Comparison of ENCODE assay signal across 9 cellular contexts in the genomic region with DNA sequence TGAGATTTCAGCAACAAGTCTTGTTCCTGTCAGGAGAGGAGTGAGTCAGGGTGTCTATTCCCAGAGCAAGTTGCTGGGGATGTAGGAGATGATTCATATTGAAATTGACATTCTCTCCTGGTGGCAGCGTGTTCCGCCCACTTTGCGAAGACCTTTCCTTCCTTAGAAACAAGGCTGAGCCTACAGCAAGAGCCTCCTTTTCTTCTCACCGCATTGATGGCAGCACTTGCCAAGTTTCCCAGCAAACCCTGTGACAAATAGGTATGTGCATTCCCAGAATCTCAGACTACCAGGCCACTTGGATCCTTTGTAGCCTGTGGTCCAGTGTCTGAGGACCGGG.
DNase-seq lines count a peak whose midpoint lies in the region; ATAC-seq and TF ChIP-seq lines count a peak whose summit lies in the region.
"Had no signal": no experiment of that assay in that cellular context is flagged by ENCODE, and none has a peak within 500 bp of the region (broad histone marks: within the 10 kb centered on the region; RNA-seq: fewer than 3 reads in every experiment).

No MANE protein-coding gene starts in this region.

- H3K9me3 Mint-ChIP-seq in H9 (no peaks in the 10 kb centered on the region), CD14-positive monocyte (no peaks in the 10 kb centered on the region)

- no peaks in the 10 kb centered on the region for H3K27me3 ChIP-seq in H9 (ENCODE audit: insufficient read depth, low read length)
- H3K27me3 ChIP-seq in adipocyte (replicated peaks; ENCODE audit: control insufficient read depth, insufficient read depth, low read length) = no peaks in the 10 kb centered on the region
- peaks cover 25% of the 10 kb centered on the region for H3K27me3 ChIP-seq in skeletal muscle satellite cell (ENCODE audit: control insufficient read depth, insufficient read depth, low read length)

- H4K5ac ChIP-seq in H9 (ENCODE audit: insufficient read length, low read depth, low read length) = no peak overlapping the region

- H3K27me3 Mint-ChIP-seq in H9 (ENCODE audit: low read depth) = no peaks in the 10 kb centered on the region
- H3K27me3 Mint-ChIP-seq in CD14-positive monocyte (ENCODE audit: low read depth in 3 of 3) = peaks cover 0 to 4% (median 3%) of the 10 kb centered on the region in 3 donors

- H3K4me1 ChIP-seq in H9 (ENCODE audit: insufficient read depth, low read length) (peaks cover 3% of the 10 kb centered on the region; the same call in 1 of the 2 replicates), adipocyte (ENCODE audit: control insufficient read depth, insufficient read depth, low read length) (peaks cover 68% of the 10 kb centered on the region), skeletal muscle satellite cell (ENCODE audit: control insufficient read depth, insufficient read depth, low read length) (peaks cover 29% of the 10 kb centered on the region)

- peak overlapping the region; percentile 49 for H2AFZ ChIP-seq in H9 (ENCODE audit: low read length)

- ATAC-seq in GM18907 (IDR thresholded peaks at IDR 0.05; ENCODE audit: unreplicated experiment) (no peak), HG03342 (IDR thresholded peaks at IDR 0.05; ENCODE audit: unreplicated experiment) (no peak), GM19452 (IDR thresholded peaks at IDR 0.05; ENCODE audit: unreplicated experiment) (no peak)

- H3K4ac ChIP-seq in H9 (ENCODE audit: low read depth, low read length) = no peak overlapping the region

- intact Hi-C loops in CD14-positive monocyte (cut with micrococcal nuclease) = no loop called here

- no peak overlapping the region for H4K8ac ChIP-seq in H9 (replicated peaks; ENCODE audit: insufficient read length, low read depth, low read length)

- no peak overlapping the region for H3K27ac ChIP-seq in H9 (ENCODE audit: insufficient read length, low read depth, low read length)

- H2AK5ac ChIP-seq in H9 (ENCODE audit: insufficient read length, low read length) = no peak overlapping the region

- no peak overlapping the region for H2BK120ac ChIP-seq in H9 (ENCODE audit: low read depth, low read length, poor library complexity, severe bottlenecking)

- no peak overlapping the region for H2BK5ac ChIP-seq in H9 (ENCODE audit: insufficient read length, low read length)

- peak overlapping the region; percentile 3 to 65 (median 6); a peak in 2 of 7 replicates for H3K27ac Mint-ChIP-seq in H9
- H3K27ac Mint-ChIP-seq in CD14-positive monocyte = peak overlapping the region in 1 of 7 donors; percentile 71

- H3K56ac ChIP-seq in H9 (ENCODE audit: insufficient read length, low read depth, low read length) = no peak overlapping the region

- H3K4me1 Mint-ChIP-seq in H9 (peaks cover 43 to 49% of the 10 kb centered on the region in 2 experiments), CD14-positive monocyte (peaks cover 2% of the 10 kb centered on the region)

- no peaks in the 10 kb centered on the region for H4K20me1 ChIP-seq in H9 (ENCODE audit: control insufficient read depth, insufficient read depth, insufficient read length)

- H3K36me3 Mint-ChIP-seq in H9 (ENCODE audit: insufficient read depth in 1 of 3, low read depth in 3 of 3) (no peaks in the 10 kb centered on the region), CD14-positive monocyte (peaks cover 4 to 19% of the 10 kb centered on the region in 2 donors)

- H3K23me2 ChIP-seq in H9 (ENCODE audit: insufficient read length, low read depth, low read length, poor library complexity, severe bottlenecking) = no peaks in the 10 kb centered on the region

- H3K18ac ChIP-seq in H9 (ENCODE audit: insufficient read length, low read depth, low read length) = no peak overlapping the region

- no peaks in the 10 kb centered on the region for H3K36me3 ChIP-seq in adipocyte (ENCODE audit: control insufficient read depth, insufficient read depth, low read length, severe bottlenecking)
- H3K36me3 ChIP-seq in skeletal muscle satellite cell (ENCODE audit: insufficient read depth, low read length) = no peaks in the 10 kb centered on the region

- no peaks in the 10 kb centered on the region; the same call in 1 of the 2 replicates for H3K79me2 ChIP-seq in H9 (ENCODE audit: insufficient read depth, low read length)

- H2BK15ac ChIP-seq in H9 (ENCODE audit: low read depth, low read length) = no peak overlapping the region

- H2BK12ac ChIP-seq in H9 (ENCODE audit: insufficient read length, low read depth, low read length) = no peak overlapping the region

- H3K4me3 Mint-ChIP-seq in H9 (no peak overlapping the region), CD14-positive monocyte (no peak overlapping the region)

- H3K9me3 ChIP-seq in H9 (ENCODE audit: control insufficient read depth, low read depth, low read length) (no peaks in the 10 kb centered on the region), adipocyte (ENCODE audit: control insufficient read depth, low read length) (no peaks in the 10 kb centered on the region), skeletal muscle satellite cell (replicated peaks; ENCODE audit: low read length) (no peaks in the 10 kb centered on the region)

- H3T11ph ChIP-seq in H9 (ENCODE audit: low read length) = no peak overlapping the region

- no peak overlapping the region for H3K23ac ChIP-seq in H9 (ENCODE audit: insufficient read length, low read depth, low read length)

- no peak overlapping the region for H3K14ac ChIP-seq in H9 (ENCODE audit: insufficient read depth, low read length)

- H3K4me3 ChIP-seq in adipocyte (ENCODE audit: low read length) = peak overlapping the region; percentile 42
- H3K4me3 ChIP-seq in skeletal muscle satellite cell (ENCODE audit: low read length) = no peak overlapping the region

- TF ChIP-seq CTCF in H9 (conservative IDR thresholded peaks at IDR 0.05) = no peak
- TF ChIP-seq CTCF in CD14-positive monocyte (IDR thresholded peaks at IDR 0.05) = no peak

- no peaks in the 10 kb centered on the region for H3K79me1 ChIP-seq in H9 (ENCODE audit: insufficient read depth, low read depth, low read length, poor library complexity, severe bottlenecking)

- no peak overlapping the region for H2BK20ac ChIP-seq in H9 (ENCODE audit: low read depth, low read length, poor library complexity, severe bottlenecking)

- no CpG with 5 or more reads among the region's 5 CpGs for WGBS in H9 (ENCODE audit: extremely low coverage, insufficient read length, low lambda C conversion rate)

- H4K91ac ChIP-seq in H9 (ENCODE audit: insufficient read length, low read depth, low read length) = no peak overlapping the region

- DNase-seq in H9 = no peak
- peak; percentile 69 for DNase-seq in adipocyte (ENCODE audit: low read depth)
- DNase-seq in hepatic stellate cell (ENCODE audit: low spot score) = peak; percentile 92
- DNase-seq in CD14-positive monocyte (ENCODE audit: low spot score) = no peak
- DNase-seq: NK-92 treated with Interleukin-12 subunit alpha and Interleukin-12 subunit beta, amount 100 ng/mL, for 24 hours had no signal

- H3K4me2 ChIP-seq in H9 (ENCODE audit: insufficient read depth, insufficient read length, low read length) (no peak overlapping the region), skeletal muscle satellite cell (ENCODE audit: low read length) (peak overlapping the region; percentile 4)

- H3K9ac ChIP-seq in H9 (ENCODE audit: extremely low read depth, insufficient read length, low read length) = peak overlapping the region; percentile 16
- peak overlapping the region; percentile 86 for H3K9ac ChIP-seq in adipocyte (ENCODE audit: low read length)
- H3K9ac ChIP-seq in skeletal muscle satellite cell (ENCODE audit: low read depth, low read length) = no peak overlapping the region

Comparison
In these comparisons a context has a peak if more than half of its experiments do, and no peak if none do; other contexts are left out.
1. DNase-seq: peak in adipocyte (single experiment) and hepatic stellate cell (single experiment); none in H9 (single experiment) and CD14-positive monocyte (single experiment).